15 cellular contexts compared by ENCODE assay signal in genomic region chr2:68901199-68901515, GRCh38. TPM values are rescaled to one million over a fixed set of nuclear protein-coding genes. Genes with fewer than 3 reads are reported as not detected.
DNase-seq lines count a peak whose midpoint lies in the region; ATAC-seq, FAIRE-seq and TF ChIP-seq lines count a peak whose summit lies in the region.
"Had no signal": no experiment of that assay in that cellular context is flagged by ENCODE, and none has a peak within 500 bp of the region (broad histone marks: within the 10 kb centered on the region; RNA-seq: fewer than 3 reads in every experiment).

No MANE protein-coding gene starts in this region.

- H3K4me1 ChIP-seq in Loucy (ENCODE audit: insufficient read depth, low read length, poor library complexity, severe bottlenecking) (no peaks in the 10 kb centered on the region), GM12878 (ENCODE audit: control insufficient read depth, insufficient read depth, low read length) (no peaks in the 10 kb centered on the region), HepG2 (ENCODE audit: insufficient read depth, low read length) (no peaks in the 10 kb centered on the region)

- H3F3A ChIP-seq in Loucy (ENCODE audit: low read depth): no peaks in the 10 kb centered on the region

- H3K9me3 ChIP-seq in Loucy (ENCODE audit: insufficient read depth, low read depth, low read length) (peaks cover 8% of the 10 kb centered on the region; the same call in 1 of the 2 replicates), GM12878 (replicated peaks; ENCODE audit: control insufficient read depth, insufficient read depth, low read length) (peaks cover 3% of the 10 kb centered on the region; the same call in 1 of the 3 replicates), HepG2 (ENCODE audit: low read length) (peaks cover 6% of the 10 kb centered on the region; the same call in 1 of the 2 replicates)

- TF ChIP-seq POLR2A in GM12878 (IDR thresholded peaks at IDR 0.05; ENCODE audit: low read depth, low read length) (no peak), HepG2 (IDR thresholded peaks at IDR 0.05; ENCODE audit: insufficient read depth in 1 of 2, low read depth in 2 of 2, low read length in 2 of 2) (no peak)

- H3K27ac ChIP-seq in GM12878 (ENCODE audit: control insufficient read depth, insufficient read depth) (no peak overlapping the region), HepG2 (ENCODE audit: extremely low read length, insufficient read depth, low read length) (no peak overlapping the region)

- H3K9ac ChIP-seq in Loucy (ENCODE audit: low read depth, low read length, poor library complexity, severe bottlenecking): no peak overlapping the region
- H3K9ac ChIP-seq in GM12878 (ENCODE audit: control insufficient read depth, insufficient read depth, low read length): no peak overlapping the region
- no peak overlapping the region for H3K9ac ChIP-seq in HepG2 (ENCODE audit: insufficient read depth, low read depth, low read length)

- WGBS in GM12878 (ENCODE audit: insufficient coverage, insufficient replicate concordance, low lambda C conversion rate, missing lambda C conversion rate): 32% methylated on average over 4 of the region's 4 CpGs
- WGBS in HepG2 (ENCODE audit: low lambda C conversion rate): 2% methylated on average over 4 of the region's 4 CpGs

- RAD21 ChIA-PET in GM12878 (lab: Charles Lee; ENCODE audit: unreplicated experiment): no interaction called here

- H3K36me3 ChIP-seq in Loucy (ENCODE audit: insufficient read depth, low read length) (no peaks in the 10 kb centered on the region), GM12878 (ENCODE audit: control insufficient read depth in 2 of 2, insufficient read depth in 2 of 2, low read length in 1 of 2) (no peaks in the 10 kb centered on the region), HepG2 (replicated peaks in 1 of 2; ENCODE audit: control insufficient read depth in 1 of 2, insufficient read depth in 2 of 2, low read length in 2 of 2) (no peaks in the 10 kb centered on the region)

- POLR2A ChIA-PET in GM12878 (lab: Charles Lee) (no interaction called here), HepG2 (lab: Yijun Ruan, JAX) (no interaction called here)

- no peak overlapping the region for H3K4me3 ChIP-seq in Loucy (ENCODE audit: low read length, poor library complexity, severe bottlenecking)
- H3K4me3 ChIP-seq in GM12878: no peak overlapping the region
- H3K4me3 ChIP-seq in HepG2 (replicated peaks in 1 of 3; ENCODE audit: insufficient read depth in 1 of 3, low read depth in 2 of 3, low read length in 3 of 3): no peak overlapping the region

- no peaks in the 10 kb centered on the region for H3K79me2 ChIP-seq in Loucy (ENCODE audit: insufficient read depth, low read length)
- no peaks in the 10 kb centered on the region for H3K79me2 ChIP-seq in GM12878 (ENCODE audit: control insufficient read depth, insufficient read depth, low read length)
- no peaks in the 10 kb centered on the region for H3K79me2 ChIP-seq in HepG2 (ENCODE audit: insufficient read depth, low read length)

- intact Hi-C loops in GM12878 (cut with micrococcal nuclease; ENCODE audit: unreplicated experiment) (no loop called here), HepG2 (cut with micrococcal nuclease; ENCODE audit: unreplicated experiment) (no loop called here)

- peak; percentile 41 for DNase-seq in GDM1 (lab: John Stamatoyannopoulos, UW)
- DNase-seq in GM12878 (ENCODE audit: low read depth, low spot score): no peak
- peak; percentile 40 for DNase-seq in HepG2 (ENCODE audit: low spot score)
- no peak for DNase-seq in NCI-H187 (lab: John Stamatoyannopoulos, UW)
- DNase-seq: activated CD4-positive, alpha-beta memory T cell treated with anti-CD3 and anti-CD28 coated beads, Interleukin-2, amount 10 ng/mL, durations not matched to agents 7 days and 5 days; activated naive CD8-positive, alpha-beta T cell treated with anti-CD3 and anti-CD28 coated beads for 36 hours; immature natural killer cell; NCI-H2029 treated with DMSO at 0.1 percent for 48 hours; SHP77; stimulated activated CD4-positive, alpha-beta T cell treated with anti-CD3 and anti-CD28 coated beads, Interleukin-12 subunit alpha, Interleukin-12 subunit beta, amount 100 ng/mL, for 4 hours had no signal

- peak; percentile 59 for FAIRE-seq in GM12878 (lab: Jason Lieb, UNC)
- peak; percentile 46 for FAIRE-seq in HepG2 (lab: Jason Lieb, UNC)

- TF ChIP-seq EP300 in GM12878 (IDR thresholded peaks at IDR 0.05; ENCODE audit: borderline replicate concordance in 1 of 2, control insufficient read depth in 1 of 2, low read depth in 2 of 2, low read length in 2 of 2) (no peak), HepG2 (IDR thresholded peaks at IDR 0.05; ENCODE audit: low read depth in 2 of 2, low read length in 2 of 2) (no peak), HepG2 (CRISPR knock-in tag; IDR thresholded peaks at IDR 0.05; ENCODE audit: borderline replicate concordance) (no peak)

- CTCF ChIA-PET in GM12878 (lab: Yijun Ruan, JAX): interaction anchor here (1.8 kb wide), 1 partner anchor 9 kb away, joined by 4 read pairs; no protein-coding TSS in a partner anchor
- CTCF ChIA-PET in HepG2 (lab: Yijun Ruan, JAX; ENCODE audit: low intra/inter-chr PET ratio, low total read pairs): no interaction called here

- BruUV-seq in GM12878 (replicated peaks; lab: Mats Ljungman, UMichigan) (no TSS peak), HepG2 (replicated peaks; lab: Mats Ljungman, UMichigan) (no TSS peak)

- H3K4me2 ChIP-seq in Loucy (ENCODE audit: low read depth, low read length, poor library complexity, severe bottlenecking) (no peak overlapping the region), GM12878 (ENCODE audit: control insufficient read depth, insufficient read depth) (no peak overlapping the region), HepG2 (ENCODE audit: low read depth, low read length) (no peak overlapping the region)

- ATAC-seq in GM12878 (no peak), HepG2 (peak; percentile 90), GM19455 (IDR thresholded peaks at IDR 0.05; ENCODE audit: unreplicated experiment) (no peak), HG02588 (IDR thresholded peaks at IDR 0.05; ENCODE audit: unreplicated experiment) (no peak)

- TF ChIP-seq CTCF in Loucy (conservative IDR thresholded peaks at IDR 0.05; ENCODE audit: low read length): peak; percentile 58
- peak in 2 of 3 experiments; percentile 10 to 40; a peak in 2 of 6 replicates for TF ChIP-seq CTCF in GM12878 (IDR thresholded peaks at IDR 0.05 in 2 of 3, conservative IDR thresholded peaks at IDR 0.05 in 1 of 3; ENCODE audit: control insufficient read depth in 2 of 3, extremely low read depth in 1 of 3, insufficient read depth in 1 of 3, low read depth in 3 of 3, low read length in 3 of 3)
- peak; percentile 73 for TF ChIP-seq CTCF in HepG2 (CRISPR knock-in tag; IDR thresholded peaks at IDR 0.05)

- in situ Hi-C loops in GM12878 (cut with MboI) (no loop called here), HepG2 (cut with HindIII; ENCODE audit: extremely low pct_ligation_motif_present, low pct_unique_long_range_greater_than_20kb) (no loop called here)

- no peaks in the 10 kb centered on the region for H3K27me3 ChIP-seq in Loucy (ENCODE audit: insufficient read depth, low read length, poor library complexity, severe bottlenecking)
- H3K27me3 ChIP-seq in GM12878 (replicated peaks in 1 of 2; ENCODE audit: control insufficient read depth in 2 of 2, insufficient read depth in 2 of 2, low read length in 1 of 2): peaks cover 0 to 2% of the 10 kb centered on the region in 2 experiments; a peak in 2 of 4 replicates
- H3K27me3 ChIP-seq in HepG2 (ENCODE audit: control insufficient read depth in 1 of 2, insufficient read depth in 2 of 2, low read length in 2 of 2): peaks cover 2 to 27% of the 10 kb centered on the region in 2 experiments; a peak in 2 of 5 replicates

- peak; percentile 36; the same call in 1 of the 2 replicates for TF ChIP-seq RAD21 in GM12878 (IDR thresholded peaks at IDR 0.05; ENCODE audit: insufficient read depth, low read depth, low read length)
- peak; percentile 70 for TF ChIP-seq RAD21 in HepG2 (CRISPR knock-in tag; IDR thresholded peaks at IDR 0.05)

- SMC1A ChIA-PET in GM12878 (lab: Charles Lee; ENCODE audit: uncharacterized antibody, unreplicated experiment): interaction anchor here (1.2 kb wide), 1 partner anchor 21 kb away, joined by 3 read pairs; no protein-coding TSS in a partner anchor

- no peaks in the 10 kb centered on the region for H3K9me2 ChIP-seq in Loucy (replicated peaks; ENCODE audit: low read depth, low read length)

- H4K20me1 ChIP-seq in Loucy (ENCODE audit: insufficient read depth, low read length, poor library complexity, severe bottlenecking) (no peaks in the 10 kb centered on the region), GM12878 (ENCODE audit: control insufficient read depth, insufficient read depth) (no peaks in the 10 kb centered on the region), HepG2 (ENCODE audit: insufficient read depth, low read length) (no peaks in the 10 kb centered on the region)

- H2AFZ ChIP-seq in Loucy (ENCODE audit: low read length): peak overlapping the region; percentile 25; the same call in 1 of the 2 replicates
- H2AFZ ChIP-seq in GM12878 (ENCODE audit: control insufficient read depth, low read depth, low read length): no peak overlapping the region
- no peak overlapping the region for H2AFZ ChIP-seq in HepG2 (ENCODE audit: low read length)

RNA-seq across cellular contexts. Expression of gene BMP10, which starts 30.0 kb away (rescaled TPM):
- not detected in 2 replicates for total RNA-seq in GM12878 (2013; cell fraction: nucleolus; rRNA removed)
- not detected in 2 replicates for total RNA-seq in GM12878 (2014; rRNA removed)
- total RNA-seq in GM12878 (2014; rRNA removed; fragmentation: Illumina TruSeq; extraction: Trizol): not detected in 2 replicates
- not detected in 2 replicates for total RNA-seq in GM12878 (2021)
- not detected for polyA plus RNA-seq in GM12878 (2011; ENCODE audit: low read depth)
- not detected in 2 replicates for polyA plus RNA-seq in GM12878 (2011; rRNA removed)
- polyA plus RNA-seq in GM12878 (2011; cell fraction: cytosol; rRNA removed): not detected in 2 replicates
- not detected in 2 replicates for polyA plus RNA-seq in GM12878 (2011; cell fraction: nucleus; rRNA removed)
- polyA plus RNA-seq in GM12878 (2012): not detected in 2 replicates
- 0.04 TPM in 1 of 2 replicates, not detected in the other for polyA plus RNA-seq in GM12878 (2014; fragmentation: Illumina TruSeq; extraction: Trizol)
- not detected for polyA plus RNA-seq in GM12878 (2014; fragmentation: Nextera tagmentation; extraction: Ambion mirVana)
- polyA plus RNA-seq in GM12878 (2014; rRNA removed): not detected in 2 replicates
- not detected for polyA plus RNA-seq in GM12878 (2016; fragmentation: Nextera tagmentation; extraction: Ambion mirVana)
- not detected in 2 replicates for polyA minus RNA-seq in GM12878 (2011; rRNA and poly(A)+ RNA removed)
- polyA minus RNA-seq in GM12878 (2011; cell fraction: cytosol; rRNA and poly(A)+ RNA removed): not detected in 2 replicates
- polyA minus RNA-seq in GM12878 (2011; cell fraction: nucleus; rRNA and poly(A)+ RNA removed): not detected in 2 replicates
- total RNA-seq in HepG2 (2016; rRNA removed; fragmentation: Illumina TruSeq; extraction: Trizol): not detected in 2 replicates
- not detected in 2 replicates for total RNA-seq in HepG2 (2016; cell fraction: cytosol; rRNA removed; fragmentation: Illumina TruSeq; extraction: Trizol; ENCODE audit: low read depth)
- not detected in 2 replicates for total RNA-seq in HepG2 (2016; cell fraction: insoluble cytoplasmic fraction; rRNA removed; fragmentation: Illumina TruSeq; extraction: Trizol)
- not detected in 2 replicates for total RNA-seq in HepG2 (2016; cell fraction: membrane; rRNA removed; fragmentation: Illumina TruSeq; extraction: Trizol)
- total RNA-seq in HepG2 (2016; cell fraction: nucleus; rRNA removed; fragmentation: Illumina TruSeq; extraction: Trizol): not detected in 2 replicates
- polyA plus RNA-seq in HepG2 (2011; rRNA removed): not detected in 2 replicates
- not detected in 2 replicates for polyA plus RNA-seq in HepG2 (2011; cell fraction: cytosol; rRNA removed)
- not detected in 2 replicates for polyA plus RNA-seq in HepG2 (2011; cell fraction: nucleus; rRNA removed)
- not detected in 2 replicates for polyA plus RNA-seq in HepG2 (2012)
- polyA plus RNA-seq in HepG2 (2016; cell fraction: cytosol; fragmentation: Illumina TruSeq; extraction: Trizol; ENCODE audit: low read depth): not detected in 2 replicates
- polyA plus RNA-seq in HepG2 (2016; cell fraction: insoluble cytoplasmic fraction; fragmentation: Illumina TruSeq; extraction: Trizol; ENCODE audit: low read depth): not detected in 2 replicates
- not detected in 2 replicates for polyA plus RNA-seq in HepG2 (2016; cell fraction: membrane; fragmentation: Illumina TruSeq; extraction: Trizol; ENCODE audit: low read depth)
- polyA plus RNA-seq in HepG2 (2016; cell fraction: nucleus; fragmentation: Illumina TruSeq; extraction: Trizol; ENCODE audit: insufficient read depth, low read depth): not detected in 2 replicates
- not detected in 2 replicates for polyA minus RNA-seq in HepG2 (2011; rRNA and poly(A)+ RNA removed; ENCODE audit: low replicate concordance)
- not detected in 2 replicates for polyA minus RNA-seq in HepG2 (2011; cell fraction: cytosol; rRNA and poly(A)+ RNA removed)
- polyA minus RNA-seq in HepG2 (2011; cell fraction: nucleus; rRNA and poly(A)+ RNA removed): not detected in 2 replicates
- total RNA-seq: activated naive CD8-positive, alpha-beta T cell treated with anti-CD3 and anti-CD28 coated beads for 36 hours; G401; neural crest cell had no signal
- polyA plus RNA-seq: immature natural killer cell had no signal

RNA-seq across cellular contexts. Expression of gene GKN2, which starts 51.5 kb away (rescaled TPM):
- not detected in 2 replicates for total RNA-seq in GM12878 (2013; cell fraction: nucleolus; rRNA removed)
- total RNA-seq in GM12878 (2014; rRNA removed): not detected in 2 replicates
- total RNA-seq in GM12878 (2014; rRNA removed; fragmentation: Illumina TruSeq; extraction: Trizol): not detected in 2 replicates
- total RNA-seq in GM12878 (2021): not detected in 2 replicates
- not detected for polyA plus RNA-seq in GM12878 (2011; ENCODE audit: low read depth)
- polyA plus RNA-seq in GM12878 (2011; rRNA removed): 0.19 TPM in 1 of 2 replicates, not detected in the other
- not detected in 2 replicates for polyA plus RNA-seq in GM12878 (2011; cell fraction: cytosol; rRNA removed)
- polyA plus RNA-seq in GM12878 (2011; cell fraction: nucleus; rRNA removed): not detected in 2 replicates
- polyA plus RNA-seq in GM12878 (2012): not detected in 2 replicates
- not detected in 2 replicates for polyA plus RNA-seq in GM12878 (2014; fragmentation: Illumina TruSeq; extraction: Trizol)
- not detected for polyA plus RNA-seq in GM12878 (2014; fragmentation: Nextera tagmentation; extraction: Ambion mirVana)
- polyA plus RNA-seq in GM12878 (2014; rRNA removed): not detected in 2 replicates
- not detected for polyA plus RNA-seq in GM12878 (2016; fragmentation: Nextera tagmentation; extraction: Ambion mirVana)
- not detected in 2 replicates for polyA minus RNA-seq in GM12878 (2011; rRNA and poly(A)+ RNA removed)
- polyA minus RNA-seq in GM12878 (2011; cell fraction: cytosol; rRNA and poly(A)+ RNA removed): not detected in 2 replicates
- polyA minus RNA-seq in GM12878 (2011; cell fraction: nucleus; rRNA and poly(A)+ RNA removed): not detected in 2 replicates
- total RNA-seq in HepG2 (2016; rRNA removed; fragmentation: Illumina TruSeq; extraction: Trizol): not detected in 2 replicates
- not detected in 2 replicates for total RNA-seq in HepG2 (2016; cell fraction: cytosol; rRNA removed; fragmentation: Illumina TruSeq; extraction: Trizol; ENCODE audit: low read depth)
- total RNA-seq in HepG2 (2016; cell fraction: insoluble cytoplasmic fraction; rRNA removed; fragmentation: Illumina TruSeq; extraction: Trizol): not detected in 2 replicates
- not detected in 2 replicates for total RNA-seq in HepG2 (2016; cell fraction: membrane; rRNA removed; fragmentation: Illumina TruSeq; extraction: Trizol)
- total RNA-seq in HepG2 (2016; cell fraction: nucleus; rRNA removed; fragmentation: Illumina TruSeq; extraction: Trizol): not detected in 2 replicates
- not detected in 2 replicates for polyA plus RNA-seq in HepG2 (2011; rRNA removed)
- polyA plus RNA-seq in HepG2 (2011; cell fraction: cytosol; rRNA removed): not detected in 2 replicates
- not detected in 2 replicates for polyA plus RNA-seq in HepG2 (2011; cell fraction: nucleus; rRNA removed)
- polyA plus RNA-seq in HepG2 (2012): not detected in 2 replicates
- not detected in 2 replicates for polyA plus RNA-seq in HepG2 (2016; cell fraction: cytosol; fragmentation: Illumina TruSeq; extraction: Trizol; ENCODE audit: low read depth)
- not detected in 2 replicates for polyA plus RNA-seq in HepG2 (2016; cell fraction: insoluble cytoplasmic fraction; fragmentation: Illumina TruSeq; extraction: Trizol; ENCODE audit: low read depth)
- polyA plus RNA-seq in HepG2 (2016; cell fraction: membrane; fragmentation: Illumina TruSeq; extraction: Trizol; ENCODE audit: low read depth): not detected in 2 replicates
- polyA plus RNA-seq in HepG2 (2016; cell fraction: nucleus; fragmentation: Illumina TruSeq; extraction: Trizol; ENCODE audit: insufficient read depth, low read depth): not detected in 2 replicates
- not detected in 2 replicates for polyA minus RNA-seq in HepG2 (2011; rRNA and poly(A)+ RNA removed; ENCODE audit: low replicate concordance)
- not detected in 2 replicates for polyA minus RNA-seq in HepG2 (2011; cell fraction: cytosol; rRNA and poly(A)+ RNA removed)
- not detected in 2 replicates for polyA minus RNA-seq in HepG2 (2011; cell fraction: nucleus; rRNA and poly(A)+ RNA removed)
- total RNA-seq: activated CD4-positive, alpha-beta memory T cell treated with anti-CD3 and anti-CD28 coated beads, Interleukin-2, amount 10 ng/mL, durations not matched to agents 7 days and 5 days; activated naive CD8-positive, alpha-beta T cell treated with anti-CD3 and anti-CD28 coated beads for 36 hours; G401; neural crest cell had no signal
- polyA plus RNA-seq: immature natural killer cell had no signal

Comparison
In these comparisons a context has a peak if more than half of its experiments do, and no peak if none do; other contexts are left out.
1. DNase-seq: peak in GDM1 (single experiment) and HepG2 (single experiment); none in GM12878 (single experiment) and NCI-H187 (0 of 2).
2. Peak in every context shown above with its lines, with median percentiles within 50 percentile points of each other: CTCF ChIP-seq.